ENCODE assay signal across 17 cellular contexts in the genomic region with DNA sequence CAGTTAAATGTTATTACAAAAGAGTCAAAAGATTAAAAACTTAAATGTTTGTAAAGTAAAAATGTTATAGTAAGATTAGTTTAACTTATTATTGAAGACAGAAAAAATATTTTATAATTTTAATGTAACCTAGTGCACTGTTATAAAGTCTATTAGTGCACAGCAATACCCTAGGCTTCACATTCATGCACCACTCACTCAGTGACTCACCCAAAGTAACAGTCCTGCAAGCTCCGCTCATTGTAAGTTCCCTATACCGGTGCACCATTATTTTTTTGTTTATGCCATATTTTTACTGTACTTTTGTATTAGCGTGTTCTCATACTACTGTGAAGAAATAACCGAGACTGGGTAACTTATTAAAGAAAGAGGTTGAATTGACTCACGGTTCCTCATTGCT.
A peak's percentile ranks its signal among the peaks of the same experiment; 100 is the strongest.
DNase-seq lines count a peak whose midpoint lies in the region; ATAC-seq and TF ChIP-seq lines count a peak whose summit lies in the region.
"Had no signal": no experiment of that assay in that cellular context is flagged by ENCODE, and none has a peak within 500 bp of the region (broad histone marks: within the 10 kb centered on the region; RNA-seq: fewer than 3 reads in every experiment).

No MANE protein-coding gene starts in this region.

- H3K4me3 ChIP-seq in endodermal cell (ENCODE audit: low read length) (no peak overlapping the region), left ventricle myocardium inferior (peak overlapping the region; percentile 63), Peyer's patch (no peak overlapping the region)

- WGBS in endodermal cell (ENCODE audit: insufficient coverage in 1 of 2, insufficient read length in 1 of 2), 2 experiments, result 90 to 91% methylated on average over 2 to 5 of the region's 5 CpGs

- no peaks in the 10 kb centered on the region for H3K36me3 Mint-ChIP-seq in endodermal cell (ENCODE audit: low read depth)
- H3K36me3 Mint-ChIP-seq: CD14-positive monocyte; CD8-positive, alpha-beta T cell had no signal

- no peaks in the 10 kb centered on the region for H3K4me1 ChIP-seq in endodermal cell (ENCODE audit: control insufficient read depth, insufficient read depth, low read length)
- H3K4me1 ChIP-seq in left ventricle myocardium inferior, result peaks cover 46% of the 10 kb centered on the region
- no peaks in the 10 kb centered on the region for H3K4me1 ChIP-seq in Peyer's patch

- no peaks in the 10 kb centered on the region for H3K27me3 ChIP-seq in endodermal cell (ENCODE audit: control insufficient read depth, insufficient read depth, low read length, poor library complexity, severe bottlenecking)
- no peaks in the 10 kb centered on the region for H3K27me3 ChIP-seq in left ventricle myocardium inferior (ENCODE audit: low read depth)
- no peaks in the 10 kb centered on the region for H3K27me3 ChIP-seq in Peyer's patch

- peaks cover 6% of the 10 kb centered on the region for H3K4me1 Mint-ChIP-seq in endodermal cell
- H3K4me1 Mint-ChIP-seq: CD14-positive monocyte had no signal

- H3K27ac ChIP-seq in endodermal cell (ENCODE audit: low read depth, low read length), result no peak overlapping the region
- H3K27ac ChIP-seq in left ventricle myocardium inferior (replicated peaks), result peak overlapping the region; percentile 79
- H3K27ac ChIP-seq in Peyer's patch, result no peak overlapping the region
- H3K27ac ChIP-seq: 22Rv1 had no signal

- DNase-seq in NOMO-1 treated with DMSO at 0.1 percent for 48 hours (lab: John Stamatoyannopoulos, UW; ENCODE audit: unreplicated experiment) (peak; percentile 27), NOMO-1 treated with dmso at 0.1 percent for 144 hours (lab: John Stamatoyannopoulos, UW; ENCODE audit: unreplicated experiment) (no peak), endodermal cell (no peak), left ventricle myocardium inferior (no peak), Peyer's patch (no peak)
- DNase-seq in activated naive CD4-positive, alpha-beta T cell treated with anti-CD3 and anti-CD28 coated beads, Interleukin-2, amount 50 U/mL, for 16 hours, result no peak
- DNase-seq: CD8-positive, alpha-beta T cell; COR-L47; DMS153; DMS79 treated with DMSO at 0.1 percent for 48 hours; EL; HCEC 1CT; HFFc6; IMR-90 had no signal

- no peak for TF ChIP-seq CTCF in endodermal cell (conservative IDR thresholded peaks at IDR 0.05)
- TF ChIP-seq CTCF in left ventricle myocardium inferior (IDR thresholded peaks at IDR 0.05; ENCODE audit: borderline replicate concordance), result no peak
- no peak for TF ChIP-seq CTCF in Peyer's patch (IDR thresholded peaks at IDR 0.05)

- no peaks in the 10 kb centered on the region for H3K9me3 Mint-ChIP-seq in endodermal cell

- ATAC-seq in HG03159 (IDR thresholded peaks at IDR 0.05; ENCODE audit: unreplicated experiment), result no peak
- ATAC-seq: CD8-positive, alpha-beta T cell had no signal

- H3K9ac ChIP-seq in endodermal cell (ENCODE audit: extremely low read depth, low read length, poor library complexity, severe bottlenecking), result no peak overlapping the region

- H3K27me3 Mint-ChIP-seq in endodermal cell (ENCODE audit: insufficient read depth), result no peaks in the 10 kb centered on the region

- intact Hi-C loops in left ventricle myocardium inferior (cut with micrococcal nuclease), result no loop called here

- H3K9me3 ChIP-seq in endodermal cell (ENCODE audit: control insufficient read depth, low read length), result no peaks in the 10 kb centered on the region
- no peaks in the 10 kb centered on the region for H3K9me3 ChIP-seq in left ventricle myocardium inferior (replicated peaks)
- no peaks in the 10 kb centered on the region for H3K9me3 ChIP-seq in Peyer's patch

- H3K27ac Mint-ChIP-seq in endodermal cell, result peak overlapping the region; percentile 33
- H3K27ac Mint-ChIP-seq: CD14-positive monocyte; CD8-positive, alpha-beta T cell; HFFc6 had no signal

- no peak overlapping the region for H3K4me3 Mint-ChIP-seq in endodermal cell
- H3K4me3 Mint-ChIP-seq: CD14-positive monocyte; CD8-positive, alpha-beta T cell; HFFc6 had no signal

- H3K36me3 ChIP-seq in endodermal cell (ENCODE audit: control insufficient read depth, insufficient read depth, low read length) (no peaks in the 10 kb centered on the region), left ventricle myocardium inferior (no peaks in the 10 kb centered on the region), Peyer's patch (no peaks in the 10 kb centered on the region)

- no peak for TF ChIP-seq POLR2A in Peyer's patch (IDR thresholded peaks at IDR 0.05)
